18 cellular contexts compared by ENCODE assay signal in genomic region chr3:52904552-52904951, GRCh38. TPM values are rescaled to one million over a fixed set of nuclear protein-coding genes. Genes with fewer than 3 reads are reported as not detected.
A peak's percentile ranks its signal among the peaks of the same experiment; 100 is the strongest.
DNase-seq lines count a peak whose midpoint lies in the region; ATAC-seq and TF ChIP-seq lines count a peak whose summit lies in the region.
"Had no signal": no experiment of that assay in that cellular context is flagged by ENCODE, and none has a peak within 500 bp of the region (broad histone marks: within the 10 kb centered on the region; RNA-seq: fewer than 3 reads in every experiment).

No MANE protein-coding gene starts in this region.

- H3K36me3 Mint-ChIP-seq in CD4-positive, CD25-positive, alpha-beta regulatory T cell = peaks cover 24% of the 10 kb centered on the region
- H3K36me3 Mint-ChIP-seq in CD8-positive, alpha-beta T cell = peaks cover 44% of the 10 kb centered on the region
- peaks cover 70% of the 10 kb centered on the region for H3K36me3 Mint-ChIP-seq in activated T-helper 17 cell treated with anti-CD3 and anti-CD28 coated beads, Interleukin-2, amount 50 U/mL, for 72 hours (ENCODE audit: low read depth)
- peaks cover 11 to 13% of the 10 kb centered on the region in 2 donors for H3K36me3 Mint-ChIP-seq in stimulated activated naive B cell treated with anti-CD40 and anti-IgM and Interleukin-4, amounts not matched to agents 10 μg/mL and 1 μg/mL and 100 μg/mL, for 72 hours

- CTCF ChIA-PET in CD8-positive, alpha-beta T cell (lab: Charles Lee) = interaction anchor here (1.0 kb wide), 1 partner anchor 51 kb away, joined by 3 read pairs; no protein-coding TSS in a partner anchor

- no peaks in the 10 kb centered on the region for H3K9me3 Mint-ChIP-seq in CD4-positive, CD25-positive, alpha-beta regulatory T cell
- no peaks in the 10 kb centered on the region for H3K9me3 Mint-ChIP-seq in CD8-positive, alpha-beta T cell
- no peaks in the 10 kb centered on the region for H3K9me3 Mint-ChIP-seq in activated T-helper 17 cell treated with anti-CD3 and anti-CD28 coated beads, Interleukin-2, amount 50 U/mL, for 72 hours
- no peaks in the 10 kb centered on the region for H3K9me3 Mint-ChIP-seq in stimulated activated naive B cell treated with anti-CD40 and anti-IgM and Interleukin-4, amounts not matched to agents 10 μg/mL and 1 μg/mL and 100 μg/mL, for 72 hours
- H3K9me3 Mint-ChIP-seq: CD4-positive, alpha-beta T cell; GM23338; HFFc6 had no signal

- no peaks in the 10 kb centered on the region for H3K27me3 ChIP-seq in CD4-positive, CD25-positive, alpha-beta regulatory T cell (ENCODE audit: control insufficient read depth, insufficient read depth, low read length)
- H3K27me3 ChIP-seq in CD8-positive, alpha-beta T cell (ENCODE audit: insufficient read depth, low read length) = no peaks in the 10 kb centered on the region
- H3K27me3 ChIP-seq: BE2C had no signal

- POLR2A ChIA-PET in CD8-positive, alpha-beta T cell (lab: Charles Lee) = interaction anchor here (0.6 kb wide), 1 partner anchor 79 kb away, joined by 3 read pairs; no protein-coding TSS in a partner anchor

- no peaks in the 10 kb centered on the region for H3K4me1 Mint-ChIP-seq in CD4-positive, CD25-positive, alpha-beta regulatory T cell
- no peaks in the 10 kb centered on the region for H3K4me1 Mint-ChIP-seq in CD8-positive, alpha-beta T cell (ENCODE audit: low read depth)
- no peaks in the 10 kb centered on the region for H3K4me1 Mint-ChIP-seq in activated T-helper 17 cell treated with anti-CD3 and anti-CD28 coated beads, Interleukin-2, amount 50 U/mL, for 72 hours
- H3K4me1 Mint-ChIP-seq in stimulated activated naive B cell treated with anti-CD40 and anti-IgM and Interleukin-4, amounts not matched to agents 10 μg/mL and 1 μg/mL and 100 μg/mL, for 72 hours = no peaks in the 10 kb centered on the region

- peak overlapping the region; percentile 38 to 88 (median 73) for H3K27ac Mint-ChIP-seq in CD4-positive, CD25-positive, alpha-beta regulatory T cell
- peak overlapping the region; percentile 47 for H3K27ac Mint-ChIP-seq in CD8-positive, alpha-beta T cell
- H3K27ac Mint-ChIP-seq in activated T-helper 17 cell treated with anti-CD3 and anti-CD28 coated beads, Interleukin-2, amount 50 U/mL, for 72 hours = peak overlapping the region; percentile 26
- peak overlapping the region; percentile 77 for H3K27ac Mint-ChIP-seq in stimulated activated naive B cell treated with anti-CD40 and anti-IgM and Interleukin-4, amounts not matched to agents 10 μg/mL and 1 μg/mL and 100 μg/mL, for 72 hours
- H3K27ac Mint-ChIP-seq: CD4-positive, alpha-beta T cell; GM23338; HFFc6 had no signal

- no peak overlapping the region for H3K27ac ChIP-seq in CD4-positive, CD25-positive, alpha-beta regulatory T cell (ENCODE audit: insufficient read depth, low read length, poor library complexity, severe bottlenecking)
- no peak overlapping the region for H3K27ac ChIP-seq in CD8-positive, alpha-beta T cell (ENCODE audit: low read depth, low read length)
- H3K27ac ChIP-seq: HL-60 had no signal

- no peak for ATAC-seq in CD4-positive, CD25-positive, alpha-beta regulatory T cell (ENCODE audit: low read depth in 2 of 2)
- no peak for ATAC-seq in CD8-positive, alpha-beta T cell
- ATAC-seq in activated T-helper 17 cell treated with anti-CD3 and anti-CD28 coated beads, Interleukin-2, amount 50 U/mL, for 72 hours (replicated peaks) = no peak
- no peak for ATAC-seq in stimulated activated naive B cell treated with anti-CD40 and anti-IgM and Interleukin-4, amounts not matched to agents 10 μg/mL and 1 μg/mL and 100 μg/mL, for 72 hours (replicated peaks)
- ATAC-seq: GM23338, HCT116 had no signal

- H3K4me1 ChIP-seq in CD4-positive, CD25-positive, alpha-beta regulatory T cell (ENCODE audit: control insufficient read depth, insufficient read depth, low read length, poor library complexity, severe bottlenecking) = no peaks in the 10 kb centered on the region
- no peaks in the 10 kb centered on the region for H3K4me1 ChIP-seq in CD8-positive, alpha-beta T cell (ENCODE audit: insufficient read depth, low read length)
- H3K4me1 ChIP-seq: BE2C had no signal

- no peak overlapping the region for H3K4me3 Mint-ChIP-seq in CD4-positive, CD25-positive, alpha-beta regulatory T cell
- H3K4me3 Mint-ChIP-seq in CD8-positive, alpha-beta T cell = no peak overlapping the region
- H3K4me3 Mint-ChIP-seq in activated T-helper 17 cell treated with anti-CD3 and anti-CD28 coated beads, Interleukin-2, amount 50 U/mL, for 72 hours = no peak overlapping the region
- H3K4me3 Mint-ChIP-seq in stimulated activated naive B cell treated with anti-CD40 and anti-IgM and Interleukin-4, amounts not matched to agents 10 μg/mL and 1 μg/mL and 100 μg/mL, for 72 hours = no peak overlapping the region
- H3K4me3 Mint-ChIP-seq: CD4-positive, alpha-beta T cell; GM23338; HFFc6 had no signal

- H3K9me3 ChIP-seq in CD4-positive, CD25-positive, alpha-beta regulatory T cell (ENCODE audit: control insufficient read depth in 2 of 2, low read length in 2 of 2) = no peaks in the 10 kb centered on the region
- H3K9me3 ChIP-seq in CD8-positive, alpha-beta T cell (ENCODE audit: low read length) = no peaks in the 10 kb centered on the region
- H3K9me3 ChIP-seq: BE2C had no signal

- no peaks in the 10 kb centered on the region for H3K27me3 Mint-ChIP-seq in CD4-positive, CD25-positive, alpha-beta regulatory T cell
- H3K27me3 Mint-ChIP-seq in CD8-positive, alpha-beta T cell (ENCODE audit: low read depth) = no peaks in the 10 kb centered on the region
- H3K27me3 Mint-ChIP-seq in activated T-helper 17 cell treated with anti-CD3 and anti-CD28 coated beads, Interleukin-2, amount 50 U/mL, for 72 hours = no peaks in the 10 kb centered on the region
- H3K27me3 Mint-ChIP-seq in stimulated activated naive B cell treated with anti-CD40 and anti-IgM and Interleukin-4, amounts not matched to agents 10 μg/mL and 1 μg/mL and 100 μg/mL, for 72 hours = no peaks in the 10 kb centered on the region
- H3K27me3 Mint-ChIP-seq: CD4-positive, alpha-beta T cell had no signal

- intact Hi-C loops in CD8-positive, alpha-beta T cell (cut with DNase I, micrococcal nuclease) = no loop called here

- no peak for TF ChIP-seq CTCF in CD8-positive, alpha-beta T cell (IDR thresholded peaks at IDR 0.05)

- peaks cover 32% of the 10 kb centered on the region for H3K36me3 ChIP-seq in CD4-positive, CD25-positive, alpha-beta regulatory T cell (ENCODE audit: control insufficient read depth, insufficient read depth, low read length)
- peaks cover 8% of the 10 kb centered on the region for H3K36me3 ChIP-seq in CD8-positive, alpha-beta T cell (ENCODE audit: insufficient read depth, low read length)
- H3K36me3 ChIP-seq: BE2C had no signal

- DNase-seq in CD4-positive, CD25-positive, alpha-beta regulatory T cell = no peak
- DNase-seq in CD8-positive, alpha-beta T cell = no peak
- no peak for DNase-seq in stimulated activated naive B cell treated with anti-CD40 and anti-IgM and Interleukin-4, amounts not matched to agents 10 μg/mL and 1 μg/mL and 100 μg/mL, for 72 hours
- DNase-seq in activated effector memory CD4-positive, alpha-beta T cell treated with Interleukin-2 at 50 U/mL for 16 hours = no peak
- DNase-seq in NCI-H187 treated with DMSO at 0.1 percent for 48 hours (lab: John Stamatoyannopoulos, UW) = no peak
- DNase-seq: ACHN; BE2C; C1 segment of cervical spinal cord; Calu3; CD4-positive, alpha-beta T cell; DMS79 treated with DMSO at 0.1 percent for 48 hours; GF-D8; HFFc6; IMR-90 had no signal

- no peak overlapping the region for H3K4me3 ChIP-seq in CD4-positive, CD25-positive, alpha-beta regulatory T cell (ENCODE audit: low read depth, low read length)
- no peak overlapping the region for H3K4me3 ChIP-seq in CD8-positive, alpha-beta T cell (ENCODE audit: low read depth, low read length)
- H3K4me3 ChIP-seq: GM23338 had no signal

RNA-seq across cellular contexts. Expression of gene STIMATE, which starts 7.2 kb away (rescaled TPM):
- total RNA-seq in CD4-positive, CD25-positive, alpha-beta regulatory T cell = 87.7 TPM
- 10 to 100 TPM; 10.7 to 15.5 (median 12.4) TPM for polyA plus RNA-seq in CD4-positive, CD25-positive, alpha-beta regulatory T cell
- total RNA-seq in CD8-positive, alpha-beta T cell = 10 to 100 TPM; 29.1 to 35.9 TPM
- total RNA-seq in activated T-helper 17 cell treated with anti-CD3 and anti-CD28 coated beads, Interleukin-2, amount 50 U/mL, for 72 hours = 10 to 100 TPM; 13.6 to 39.0 TPM

Comparison
In these comparisons a context has a peak if more than half of its experiments do, and no peak if none do; other contexts are left out.
1. H3K27ac Mint-ChIP-seq: peak in every context shown above with its lines; median percentile 77 in stimulated activated naive B cell treated with anti-CD40 and anti-IgM and Interleukin-4, amounts not matched to agents 10 μg/mL and 1 μg/mL and 100 μg/mL, for 72 hours; 73 in CD4-positive, CD25-positive, alpha-beta regulatory T cell; 47 in CD8-positive, alpha-beta T cell; 26 in activated T-helper 17 cell treated with anti-CD3 and anti-CD28 coated beads, Interleukin-2, amount 50 U/mL, for 72 hours.